27 cellular contexts compared by ENCODE assay signal in the genomic region with DNA sequence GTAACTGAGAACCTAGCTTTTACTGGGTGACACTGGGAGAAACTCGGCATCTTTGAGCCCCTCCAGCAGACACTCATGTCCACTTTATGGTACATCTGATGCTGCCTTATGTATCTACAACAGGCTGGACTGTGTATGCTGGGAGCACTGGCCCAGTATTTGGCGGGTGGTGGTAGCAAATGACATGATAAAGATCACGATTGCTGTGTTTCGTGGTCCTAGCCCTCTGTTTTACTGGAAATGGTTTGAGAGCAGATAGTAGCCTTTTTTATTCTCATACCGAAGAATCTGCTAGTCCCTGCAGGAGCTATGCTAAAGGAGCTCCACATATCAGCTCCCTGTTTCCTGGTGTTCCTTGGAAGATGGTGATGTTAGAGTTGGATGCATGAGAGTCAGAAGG.
A peak's percentile ranks its signal among the peaks of the same experiment; 100 is the strongest.
DNase-seq lines count a peak whose midpoint lies in the region; ATAC-seq lines count a peak whose summit lies in the region.
"Had no signal": no experiment of that assay in that cellular context is flagged by ENCODE, and none has a peak within 500 bp of the region (broad histone marks: within the 10 kb centered on the region; RNA-seq: fewer than 3 reads in every experiment).

No MANE protein-coding gene starts in this region.

- POLR2A ChIA-PET in T-cell (lab: Charles Lee): no interaction called here
- POLR2A ChIA-PET in naive thymus-derived CD8-positive, alpha-beta T cell (lab: Charles Lee): interaction anchor here (0.6 kb wide), 1 partner anchor 1739 kb away, joined by 5 read pairs; no protein-coding TSS in a partner anchor

- no peak overlapping the region for H3K4me3 Mint-ChIP-seq in activated T-cell treated with anti-CD3 and anti-CD28 coated beads, Interleukin-2, amount 50 U/mL, for 72 hours
- no peak overlapping the region for H3K4me3 Mint-ChIP-seq in activated T-cell treated with anti-CD3 and anti-CD28 coated beads, Interleukin-2, amount 50 U/mL, for 4 hours
- H3K4me3 Mint-ChIP-seq in T-cell: no peak overlapping the region
- no peak overlapping the region for H3K4me3 Mint-ChIP-seq in naive thymus-derived CD8-positive, alpha-beta T cell
- H3K4me3 Mint-ChIP-seq: CD8-positive, alpha-beta T cell had no signal

- H3K4me1 Mint-ChIP-seq in activated T-cell treated with anti-CD3 and anti-CD28 coated beads, Interleukin-2, amount 50 U/mL, for 72 hours (ENCODE audit: low read depth): peaks cover 27% of the 10 kb centered on the region
- H3K4me1 Mint-ChIP-seq in activated T-cell treated with anti-CD3 and anti-CD28 coated beads, Interleukin-2, amount 50 U/mL, for 4 hours (ENCODE audit: low read depth): peaks cover 22% of the 10 kb centered on the region
- peaks cover 22 to 24% (median 23%) of the 10 kb centered on the region in 3 donors for H3K4me1 Mint-ChIP-seq in T-cell
- peaks cover 22 to 35% (median 25%) of the 10 kb centered on the region in 4 donors for H3K4me1 Mint-ChIP-seq in naive thymus-derived CD8-positive, alpha-beta T cell

- peaks cover 0 to 2% of the 10 kb centered on the region in 2 donors for H3K36me3 Mint-ChIP-seq in activated T-cell treated with anti-CD3 and anti-CD28 coated beads, Interleukin-2, amount 50 U/mL, for 72 hours (ENCODE audit: insufficient read depth in 2 of 2)
- H3K36me3 Mint-ChIP-seq in activated T-cell treated with anti-CD3 and anti-CD28 coated beads, Interleukin-2, amount 50 U/mL, for 4 hours (ENCODE audit: insufficient read depth): peaks cover 11% of the 10 kb centered on the region
- H3K36me3 Mint-ChIP-seq in T-cell: peaks cover 20% of the 10 kb centered on the region
- peaks cover 6 to 15% (median 7%) of the 10 kb centered on the region in 3 donors for H3K36me3 Mint-ChIP-seq in naive thymus-derived CD8-positive, alpha-beta T cell

- H3K27ac Mint-ChIP-seq in activated T-cell treated with anti-CD3 and anti-CD28 coated beads, Interleukin-2, amount 50 U/mL, for 72 hours: peak overlapping the region; percentile 2
- H3K27ac Mint-ChIP-seq in T-cell: peak overlapping the region; percentile 28 to 52
- peak overlapping the region in 7 of 10 donors; percentile 9 to 91 (median 64) for H3K27ac Mint-ChIP-seq in naive thymus-derived CD8-positive, alpha-beta T cell

- ATAC-seq in activated T-cell treated with anti-CD3 and anti-CD28 coated beads, Interleukin-2, amount 50 U/mL, for 72 hours (replicated peaks in 1 of 2): no peak
- no peak for ATAC-seq in activated T-cell treated with anti-CD3 and anti-CD28 coated beads, Interleukin-2, amount 50 U/mL, for 4 hours
- ATAC-seq in T-cell (replicated peaks in 1 of 4): no peak
- no peak for ATAC-seq in naive thymus-derived CD8-positive, alpha-beta T cell
- ATAC-seq: A549; CD8-positive, alpha-beta T cell; HepG2 had no signal

- no peaks in the 10 kb centered on the region for H3K27me3 Mint-ChIP-seq in activated T-cell treated with anti-CD3 and anti-CD28 coated beads, Interleukin-2, amount 50 U/mL, for 72 hours (ENCODE audit: low read depth)
- H3K27me3 Mint-ChIP-seq in activated T-cell treated with anti-CD3 and anti-CD28 coated beads, Interleukin-2, amount 50 U/mL, for 4 hours (ENCODE audit: low read depth): no peaks in the 10 kb centered on the region
- no peaks in the 10 kb centered on the region for H3K27me3 Mint-ChIP-seq in T-cell
- H3K27me3 Mint-ChIP-seq in naive thymus-derived CD8-positive, alpha-beta T cell: no peaks in the 10 kb centered on the region

- DNase-seq in activated T-cell treated with anti-CD3 and anti-CD28 coated beads, Interleukin-2, amount 50 U/mL, for 72 hours: no peak
- no peak for DNase-seq in activated T-cell treated with anti-CD3 and anti-CD28 coated beads, Interleukin-2, amount 50 U/mL, for 4 hours
- DNase-seq in T-cell: no peak
- no peak for DNase-seq in naive thymus-derived CD8-positive, alpha-beta T cell
- DNase-seq in SIG-M5 (lab: John Stamatoyannopoulos, UW): no peak
- no peak for DNase-seq in activated naive CD4-positive, alpha-beta T cell treated with anti-CD3 and anti-CD28 coated beads, Interleukin-2, amount 50 U/mL, for 16 hours
- no peak for DNase-seq in SKM-1 (lab: John Stamatoyannopoulos, UW; ENCODE audit: unreplicated experiment)
- DNase-seq: AML-193; CD8-positive, alpha-beta T cell; DMS 273 treated with DMSO at 0.1 percent for 48 hours; DMS79 treated with DMSO at 0.1 percent for 48 hours; GM23248; Karpas-422; NCI-H1092; NCI-H1417 treated with DMSO at 0.1 percent for 48 hours; NCI-H1694 treated with DMSO at 0.1 percent for 48 hours; NCI-H2081; NCI-H2171; NCI-H226; NCI-H510A; NCI-H69; Right ventricle myocardium superior; RPMI8226 had no signal

- H3K27ac ChIP-seq in temporal lobe (ENCODE audit: low read depth, low read length): peak overlapping the region; percentile 17
- H3K27ac ChIP-seq: A549, C4-2B, GM23248 had no signal

- H3K9me3 Mint-ChIP-seq in activated T-cell treated with anti-CD3 and anti-CD28 coated beads, Interleukin-2, amount 50 U/mL, for 72 hours: peaks cover 1 to 6% of the 10 kb centered on the region in 2 donors
- H3K9me3 Mint-ChIP-seq in activated T-cell treated with anti-CD3 and anti-CD28 coated beads, Interleukin-2, amount 50 U/mL, for 4 hours: no peaks in the 10 kb centered on the region
- peaks cover 0 to 9% (median 6%) of the 10 kb centered on the region in 3 donors for H3K9me3 Mint-ChIP-seq in T-cell
- H3K9me3 Mint-ChIP-seq in naive thymus-derived CD8-positive, alpha-beta T cell: peaks cover 0 to 12% (median 0%) of the 10 kb centered on the region in 9 donors
- H3K9me3 Mint-ChIP-seq: CD8-positive, alpha-beta T cell had no signal

- CTCF ChIA-PET in T-cell (lab: Charles Lee): no interaction called here

Comparison
In these comparisons a context has a peak if more than half of its experiments do, and no peak if none do; other contexts are left out.
1. H3K27ac Mint-ChIP-seq: peak in every context shown above with its lines; median percentile 64 in naive thymus-derived CD8-positive, alpha-beta T cell; 40 in T-cell; 2 in activated T-cell treated with anti-CD3 and anti-CD28 coated beads, Interleukin-2, amount 50 U/mL, for 72 hours.